ENCODE assay signal across 8 cellular contexts in the genomic region with DNA sequence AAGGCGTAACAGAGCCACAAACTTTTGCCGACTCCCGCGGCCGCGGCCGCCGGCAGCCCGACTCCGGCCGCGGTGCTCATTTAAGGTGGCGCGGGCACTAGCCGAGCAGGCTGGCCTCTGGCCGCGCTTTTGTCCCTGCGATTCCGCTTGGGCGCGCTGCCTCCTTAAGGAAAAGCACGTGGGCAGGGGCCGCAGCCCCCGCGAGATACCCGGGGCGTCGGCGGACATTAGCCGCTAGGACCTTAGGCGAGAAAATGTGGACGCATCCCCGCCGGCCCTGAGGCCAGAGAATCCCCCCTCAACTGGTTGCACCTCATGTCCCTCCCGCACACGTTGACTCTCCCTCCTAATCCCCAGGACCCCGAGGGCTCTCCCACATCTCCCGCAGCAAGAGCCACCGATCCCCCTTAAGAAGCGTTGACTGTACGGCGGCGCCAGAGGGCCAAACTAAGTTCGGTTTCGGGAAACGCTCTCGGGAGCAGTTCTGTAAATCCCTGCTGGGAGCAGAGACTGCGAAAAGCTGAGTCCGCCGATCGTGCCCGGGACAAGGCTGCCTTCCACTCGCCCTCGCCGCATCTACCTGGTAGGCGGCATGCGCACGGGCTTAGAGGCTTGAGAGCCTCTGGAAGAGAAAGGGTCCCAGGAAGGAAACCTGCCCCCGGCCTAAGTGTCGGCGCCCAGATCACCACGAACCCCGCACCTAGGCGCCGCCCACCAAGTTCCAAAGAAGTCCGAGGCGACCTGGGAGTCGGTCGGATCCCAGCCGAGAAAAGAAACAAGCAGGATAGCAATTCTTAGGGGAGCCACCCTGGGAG. TPM values are rescaled to one million over a fixed set of nuclear protein-coding genes. Genes with fewer than 3 reads are reported as not detected.
DNase-seq lines count a peak whose midpoint lies in the region; ATAC-seq and TF ChIP-seq lines count a peak whose summit lies in the region.

No MANE protein-coding gene starts in this region.

- intact Hi-C loops in thyroid gland (cut with DNase I), result no loop called here

- peak in 1 of 4 experiments; percentile 36 for TF ChIP-seq CTCF in gastroesophageal sphincter (IDR thresholded peaks at IDR 0.05)
- peak; percentile 18 for TF ChIP-seq CTCF in neural crest cell (conservative IDR thresholded peaks at IDR 0.05)
- TF ChIP-seq CTCF in thyroid gland (IDR thresholded peaks at IDR 0.05), result no peak

- peak overlapping the region; percentile 16 to 86 (median 82) for H3K27ac ChIP-seq in gastroesophageal sphincter
- H3K27ac ChIP-seq in thyroid gland, result peak overlapping the region in 2 of 3 donors; percentile 50 to 68

- H3K36me3 ChIP-seq in gastroesophageal sphincter, result no peaks in the 10 kb centered on the region
- no peaks in the 10 kb centered on the region for H3K36me3 ChIP-seq in thyroid gland

- peaks cover 38% of the 10 kb centered on the region for H3K27me3 Mint-ChIP-seq in activated naive CD4-positive, alpha-beta T cell treated with anti-CD3 and anti-CD28 coated beads, Interleukin-2, amount 50 U/mL, for 24 hours
- H3K27me3 Mint-ChIP-seq in neural crest cell (ENCODE audit: low read depth), result peaks cover 87% of the 10 kb centered on the region

- DNase-seq in CMK (ENCODE audit: low read depth), result peak; percentile 63
- peak; percentile 88 to 91 for DNase-seq in Kasumi-1 (lab: John Stamatoyannopoulos, UW)
- peak; percentile 86 to 93 for DNase-seq in SHP77 (lab: John Stamatoyannopoulos, UW)
- DNase-seq in neural crest cell (ENCODE audit: low read depth, low spot score), result peak; percentile 90
- DNase-seq in thyroid gland, result peak; percentile 86 to 90

- WGBS in gastroesophageal sphincter (ENCODE audit: low coverage in 1 of 2), 2 donors, result 0% methylated on average over 8 of the region's 70 CpGs; no CpG with 5 or more reads in 1 of the 2 donors
- WGBS in thyroid gland, 2 donors, result 1% methylated on average over 21 to 26 of the region's 70 CpGs

- H3K4me1 ChIP-seq in gastroesophageal sphincter (peaks cover 0 to 71% (median 45%) of the 10 kb centered on the region in 3 donors), thyroid gland (peaks cover 33 to 57% of the 10 kb centered on the region in 2 donors)

- H3K4me3 Mint-ChIP-seq in activated naive CD4-positive, alpha-beta T cell treated with anti-CD3 and anti-CD28 coated beads, Interleukin-2, amount 50 U/mL, for 24 hours, result peak overlapping the region; percentile 96
- H3K4me3 Mint-ChIP-seq in neural crest cell, result peak overlapping the region; percentile 96

- H3K36me3 Mint-ChIP-seq in activated naive CD4-positive, alpha-beta T cell treated with anti-CD3 and anti-CD28 coated beads, Interleukin-2, amount 50 U/mL, for 24 hours, result peaks cover 4% of the 10 kb centered on the region
- no peaks in the 10 kb centered on the region for H3K36me3 Mint-ChIP-seq in neural crest cell (ENCODE audit: low read depth)

- no peaks in the 10 kb centered on the region for H3K9me3 ChIP-seq in gastroesophageal sphincter
- no peaks in the 10 kb centered on the region for H3K9me3 ChIP-seq in thyroid gland

- peaks cover 25% of the 10 kb centered on the region for H3K4me1 Mint-ChIP-seq in activated naive CD4-positive, alpha-beta T cell treated with anti-CD3 and anti-CD28 coated beads, Interleukin-2, amount 50 U/mL, for 24 hours
- H3K4me1 Mint-ChIP-seq in neural crest cell, result peaks cover 30% of the 10 kb centered on the region

- TF ChIP-seq POLR2A in gastroesophageal sphincter (IDR thresholded peaks at IDR 0.05) (no peak), thyroid gland (IDR thresholded peaks at IDR 0.05) (no peak)

- peaks cover 4% of the 10 kb centered on the region for H3K9me3 Mint-ChIP-seq in activated naive CD4-positive, alpha-beta T cell treated with anti-CD3 and anti-CD28 coated beads, Interleukin-2, amount 50 U/mL, for 24 hours
- H3K9me3 Mint-ChIP-seq in neural crest cell, result no peaks in the 10 kb centered on the region

- ATAC-seq in GM21515 (IDR thresholded peaks at IDR 0.05; ENCODE audit: unreplicated experiment) (peak; percentile 44), gastroesophageal sphincter (peak; percentile 79)

- no peak for TF ChIP-seq EP300 in gastroesophageal sphincter (IDR thresholded peaks at IDR 0.05)

- H3K4me3 ChIP-seq in gastroesophageal sphincter (peak overlapping the region; percentile 72 to 89), thyroid gland (replicated peaks in 1 of 3) (peak overlapping the region; percentile 29 to 83 (median 78))

- peak overlapping the region; percentile 51 for H3K27ac Mint-ChIP-seq in activated naive CD4-positive, alpha-beta T cell treated with anti-CD3 and anti-CD28 coated beads, Interleukin-2, amount 50 U/mL, for 24 hours
- H3K27ac Mint-ChIP-seq in neural crest cell (ENCODE audit: unreplicated experiment), result peak overlapping the region; percentile 90

- peaks cover 83% of the 10 kb centered on the region for H3K27me3 ChIP-seq in gastroesophageal sphincter
- H3K27me3 ChIP-seq in thyroid gland, result peaks cover 60% of the 10 kb centered on the region

RNA-seq across cellular contexts. Expression of gene SATB2, which starts 1.8 kb away (rescaled TPM):
- total RNA-seq in gastroesophageal sphincter, result 1 to 10 TPM; 2.2 to 6.7 (median 3.4) TPM
- total RNA-seq in neural crest cell, result 9.2 and 10.1 TPM in 2 replicates
- 1 to 10 TPM; 1.9 to 2.9 (median 1.9) TPM for total RNA-seq in thyroid gland

Comparison
In these comparisons a context has a peak if more than half of its experiments do, and no peak if none do; other contexts are left out.
1. Peak in every context shown above with its lines: DNase-seq, ATAC-seq, H3K4me3 ChIP-seq and H3K27ac ChIP-seq.